ENCODE assay signal across 12 cellular contexts in the genomic region with DNA sequence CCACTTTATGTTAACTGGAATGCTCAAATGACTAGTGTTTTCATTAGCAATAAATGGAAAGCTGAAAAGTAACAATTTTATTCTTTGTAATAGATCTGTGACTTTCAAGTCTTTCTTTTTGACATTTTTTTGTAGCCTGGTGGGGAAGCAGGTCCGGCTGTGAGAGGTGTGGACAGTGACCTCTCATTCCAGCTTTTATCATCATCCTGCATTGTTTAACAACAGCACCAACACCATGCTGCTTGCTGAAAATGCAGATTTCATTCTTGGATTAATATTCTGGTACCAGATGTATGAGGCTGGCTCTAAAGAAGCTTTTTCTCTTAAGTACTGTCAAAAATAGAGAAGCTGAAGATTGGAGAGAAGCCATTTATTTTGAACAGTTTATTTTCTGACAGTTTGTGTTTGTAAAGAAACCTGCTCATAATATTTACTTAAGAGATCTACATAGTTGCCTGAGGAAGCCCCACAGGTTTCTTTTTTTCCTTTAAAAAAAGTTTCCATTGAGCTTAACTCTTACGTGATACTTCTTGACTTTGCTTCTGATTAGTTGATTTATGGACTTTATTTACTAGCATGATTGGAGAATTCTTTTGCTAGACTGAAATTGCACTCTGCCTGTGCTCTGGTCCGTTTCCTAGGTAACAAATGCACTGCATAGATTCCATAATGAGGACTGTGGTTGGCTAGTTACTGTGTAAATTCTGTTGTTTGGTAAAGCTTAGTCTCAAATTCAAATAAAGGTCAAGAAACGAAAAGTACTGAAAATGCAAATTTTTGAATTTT. TPM values are rescaled to one million over a fixed set of nuclear protein-coding genes. Genes with fewer than 3 reads are reported as not detected.
DNase-seq lines count a peak whose midpoint lies in the region; ATAC-seq and TF ChIP-seq lines count a peak whose summit lies in the region.
"Had no signal": no experiment of that assay in that cellular context is flagged by ENCODE, and none has a peak within 500 bp of the region (broad histone marks: within the 10 kb centered on the region; RNA-seq: fewer than 3 reads in every experiment).

No MANE protein-coding gene starts in this region.

- CTCF ChIA-PET in CD8-positive, alpha-beta T cell (lab: Charles Lee): interaction anchor here (0.6 kb wide), 1 partner anchor 45 kb away, joined by 3 read pairs; no protein-coding TSS in a partner anchor
- CTCF ChIA-PET in WTC11 (lab: Charles Lee): no interaction called here

- H3K36me3 Mint-ChIP-seq in CD8-positive, alpha-beta T cell: peaks cover 31% of the 10 kb centered on the region
- H3K36me3 Mint-ChIP-seq in WTC11: peaks cover 31% of the 10 kb centered on the region

- peak overlapping the region; percentile 58 for H3K27ac Mint-ChIP-seq in CD8-positive, alpha-beta T cell
- peak overlapping the region; percentile 84 for H3K27ac Mint-ChIP-seq in WTC11
- H3K27ac Mint-ChIP-seq: activated naive CD8-positive, alpha-beta T cell treated with anti-CD3 and anti-CD28 coated beads, Interleukin-2, amount 10 ng/mL, durations not matched to agents 7 days and 5 days; T-helper 1 cell treated with Interleukin-12 subunit alpha and Interleukin-12 subunit beta and Interleukin-4 antibody, amounts not matched to agents 30 μg/mL and 1 μg/mL, for 36 hours had no signal

- no peaks in the 10 kb centered on the region for H3K9me2 ChIP-seq in Karpas-422 (replicated peaks; ENCODE audit: insufficient read depth, low read length)
- no peaks in the 10 kb centered on the region for H3K9me2 ChIP-seq in MM.1S (replicated peaks; ENCODE audit: insufficient read depth, low read length)

- H3F3A ChIP-seq in MM.1S (ENCODE audit: insufficient read depth, low read length): no peaks in the 10 kb centered on the region

- no peak overlapping the region for H2AFZ ChIP-seq in Karpas-422 (ENCODE audit: low read length)
- no peak overlapping the region for H2AFZ ChIP-seq in MM.1S (ENCODE audit: low read length)

- H3K36me3 ChIP-seq in CD8-positive, alpha-beta T cell (ENCODE audit: insufficient read depth, low read length): no peaks in the 10 kb centered on the region
- H3K36me3 ChIP-seq in Karpas-422 (ENCODE audit: insufficient read depth, low read length): peaks cover 46% of the 10 kb centered on the region
- peaks cover 29% of the 10 kb centered on the region for H3K36me3 ChIP-seq in mesodermal cell (ENCODE audit: control insufficient read depth, insufficient read depth, low read length)
- H3K36me3 ChIP-seq in MM.1S (replicated peaks; ENCODE audit: insufficient read depth, low read length): 0 out of 2 replicates have a peak, but pooled peaks cover 5% of the 10 kb centered on the region

- ATAC-seq in CD8-positive, alpha-beta T cell: no peak
- ATAC-seq in WTC11: no peak
- ATAC-seq in HG02763 (IDR thresholded peaks at IDR 0.05; ENCODE audit: unreplicated experiment): no peak
- no peak for ATAC-seq in GM21447 (IDR thresholded peaks at IDR 0.05; ENCODE audit: unreplicated experiment)

- intact Hi-C loops in CD8-positive, alpha-beta T cell (cut with DNase I, micrococcal nuclease): loop anchor here (5.0 to 10.0 kb wide), 4 partner anchors 595 to 1008 kb away; partner anchors contain the start of genes DNAJC25 (in 1 of the 2), ECPAS (in 1 of the 2), SLC31A2 (in 1 of the 2) and UGCG (in 1 of the 2)

- 0 out of 2 replicates have a peak overlapping the region, but pooled peaks have one; percentile 10 for H3K9ac ChIP-seq in Karpas-422 (ENCODE audit: low read length)
- no peak overlapping the region for H3K9ac ChIP-seq in MM.1S (ENCODE audit: low read length)

- H4K20me1 ChIP-seq in Karpas-422 (ENCODE audit: insufficient read depth, low read depth, low read length) (peaks cover 8% of the 10 kb centered on the region; the same call in 1 of the 2 replicates), MM.1S (ENCODE audit: insufficient read depth, low read length) (no peaks in the 10 kb centered on the region)

- no peak overlapping the region for H3K4me3 ChIP-seq in CD8-positive, alpha-beta T cell (ENCODE audit: low read depth, low read length)
- H3K4me3 ChIP-seq in Karpas-422 (ENCODE audit: low read length) (peak overlapping the region; percentile 89; the same call in 1 of the 2 replicates), mesodermal cell (ENCODE audit: extremely low read depth, insufficient read depth, low read length, poor library complexity, severe bottlenecking) (no peak overlapping the region), MM.1S (ENCODE audit: low read length) (no peak overlapping the region)

- peaks cover 12% of the 10 kb centered on the region for H3K4me1 ChIP-seq in CD8-positive, alpha-beta T cell (ENCODE audit: insufficient read depth, low read length)
- H3K4me1 ChIP-seq in Karpas-422 (ENCODE audit: low read length): peaks cover 47% of the 10 kb centered on the region
- peaks cover 17% of the 10 kb centered on the region for H3K4me1 ChIP-seq in mesodermal cell (ENCODE audit: control insufficient read depth, insufficient read depth, low read length, poor library complexity, severe bottlenecking)
- peaks cover 7% of the 10 kb centered on the region; the same call in 1 of the 2 replicates for H3K4me1 ChIP-seq in MM.1S (ENCODE audit: low read length)

- H3K9me3 Mint-ChIP-seq in CD8-positive, alpha-beta T cell: peaks cover 12% of the 10 kb centered on the region
- H3K9me3 Mint-ChIP-seq in WTC11: peaks cover 22% of the 10 kb centered on the region

- DNase-seq in CD8-positive, alpha-beta T cell: no peak
- DNase-seq in Karpas-422 (peak; percentile 57), WTC11 (ENCODE audit: low spot score) (no peak), HPDE6-E6E7 (ENCODE audit: extremely low spot score) (no peak), MM.1S (no peak)
- DNase-seq: activated naive CD8-positive, alpha-beta T cell treated with anti-CD3 and anti-CD28 coated beads, Interleukin-2, amount 10 ng/mL, durations not matched to agents 7 days and 5 days had no signal

- no peaks in the 10 kb centered on the region for H3K27me3 Mint-ChIP-seq in CD8-positive, alpha-beta T cell (ENCODE audit: low read depth)
- no peaks in the 10 kb centered on the region for H3K27me3 Mint-ChIP-seq in WTC11 (ENCODE audit: low read depth)
- H3K27me3 Mint-ChIP-seq: activated naive CD8-positive, alpha-beta T cell treated with anti-CD3 and anti-CD28 coated beads, Interleukin-2, amount 10 ng/mL, durations not matched to agents 7 days and 5 days; stimulated activated naive CD8-positive, alpha-beta T cell treated with anti-CD3 and anti-CD28 coated beads, Interleukin-15, Interleukin-2, amounts not matched to agents 100 ng/mL and 50 ng/mL, for 24 hours had no signal

- WGBS in mesodermal cell (ENCODE audit: insufficient coverage in 2 of 2), 2 experiments: 59 to 86% methylated on average over 1 to 3 of the region's 4 CpGs

- no peaks in the 10 kb centered on the region for H3K9me3 ChIP-seq in CD8-positive, alpha-beta T cell (ENCODE audit: low read length)
- H3K9me3 ChIP-seq in Karpas-422 (ENCODE audit: low read length): no peaks in the 10 kb centered on the region
- H3K9me3 ChIP-seq in mesodermal cell (ENCODE audit: control insufficient read depth, low read length): peaks cover 19% of the 10 kb centered on the region
- no peaks in the 10 kb centered on the region for H3K9me3 ChIP-seq in MM.1S (replicated peaks; ENCODE audit: insufficient read depth, low read length)

- peaks cover 41% of the 10 kb centered on the region for H3K4me1 Mint-ChIP-seq in CD8-positive, alpha-beta T cell (ENCODE audit: low read depth)
- H3K4me1 Mint-ChIP-seq in WTC11: peaks cover 45% of the 10 kb centered on the region

- no peak for TF ChIP-seq CTCF in CD8-positive, alpha-beta T cell (IDR thresholded peaks at IDR 0.05)
- TF ChIP-seq CTCF in WTC11 (IDR thresholded peaks at IDR 0.05): no peak
- TF ChIP-seq CTCF in MM.1S (IDR thresholded peaks at IDR 0.05; ENCODE audit: low read length): no peak

- POLR2A ChIA-PET in CD8-positive, alpha-beta T cell (lab: Charles Lee): interaction anchor here (1.6 kb wide), 1 partner anchor 18 kb away, joined by 4 read pairs; no protein-coding TSS in a partner anchor
- POLR2A ChIA-PET in WTC11 (lab: Charles Lee): interaction anchor here (0.5 kb wide), 1 partner anchor 566 kb away, joined by 4 read pairs; no protein-coding TSS in a partner anchor

- H3K4me3 Mint-ChIP-seq in CD8-positive, alpha-beta T cell: no peak overlapping the region
- H3K4me3 Mint-ChIP-seq in WTC11: peak overlapping the region; percentile 94
- H3K4me3 Mint-ChIP-seq: activated naive CD8-positive, alpha-beta T cell treated with anti-CD3 and anti-CD28 coated beads, Interleukin-2, amount 10 ng/mL, durations not matched to agents 7 days and 5 days; stimulated activated naive CD8-positive, alpha-beta T cell treated with anti-CD3 and anti-CD28 coated beads, Interleukin-15, Interleukin-2, amounts not matched to agents 100 ng/mL and 50 ng/mL, for 24 hours; T-helper 1 cell treated with Interleukin-12 subunit alpha and Interleukin-12 subunit beta and Interleukin-4 antibody, amounts not matched to agents 30 μg/mL and 1 μg/mL, for 36 hours had no signal

- peaks cover 96% of the 10 kb centered on the region for H3K79me2 ChIP-seq in Karpas-422 (ENCODE audit: low read length)
- H3K79me2 ChIP-seq in MM.1S (ENCODE audit: low read length): peaks cover 32% of the 10 kb centered on the region

- H3K27ac ChIP-seq in CD8-positive, alpha-beta T cell (ENCODE audit: low read depth, low read length): no peak overlapping the region
- peak overlapping the region; percentile 65; the same call in 1 of the 2 replicates for H3K27ac ChIP-seq in Karpas-422 (ENCODE audit: low read length)
- H3K27ac ChIP-seq in mesodermal cell (ENCODE audit: low read depth, low read length, severe bottlenecking): peak overlapping the region; percentile 69
- no peak overlapping the region for H3K27ac ChIP-seq in MM.1S (ENCODE audit: low read length)
- H3K27ac ChIP-seq: C4-2B had no signal

- no peaks in the 10 kb centered on the region for H3K27me3 ChIP-seq in CD8-positive, alpha-beta T cell (ENCODE audit: insufficient read depth, low read length)
- no peaks in the 10 kb centered on the region for H3K27me3 ChIP-seq in Karpas-422 (ENCODE audit: low read length)
- H3K27me3 ChIP-seq in MM.1S (replicated peaks; ENCODE audit: insufficient read depth, low read length): no peaks in the 10 kb centered on the region

- H3K4me2 ChIP-seq in Karpas-422 (ENCODE audit: low read depth, low read length, poor library complexity, severe bottlenecking) (peak overlapping the region; percentile 85), MM.1S (ENCODE audit: low read depth, low read length) (no peak overlapping the region)

TF ChIP-seq in WTC11, 78 proteins besides CTCF, POLR2A, EP300 and RAD21 (continues in another document):
- TF ChIP-seq SMAD4 (CRISPR knock-in tag; IDR thresholded peaks at IDR 0.05): no peak
- TF ChIP-seq, protein P1, sequence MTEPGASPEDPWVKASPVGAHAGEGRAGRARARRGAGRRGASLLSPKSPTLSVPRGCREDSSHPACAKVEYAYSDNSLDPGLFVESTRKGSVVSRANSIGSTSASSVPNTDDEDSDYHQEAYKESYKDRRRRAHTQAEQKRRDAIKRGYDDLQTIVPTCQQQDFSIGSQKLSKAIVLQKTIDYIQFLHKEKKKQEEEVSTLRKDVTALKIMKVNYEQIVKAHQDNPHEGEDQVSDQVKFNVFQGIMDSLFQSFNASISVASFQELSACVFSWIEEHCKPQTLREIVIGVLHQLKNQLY (CRISPR knock-in tag; IDR thresholded peaks at IDR 0.05): no peak

RNA-seq across cellular contexts. Expression of gene KIAA1958, which starts 3.4 kb away (rescaled TPM):
- 1 to 10 TPM; 7.2 to 7.5 TPM for total RNA-seq in CD8-positive, alpha-beta T cell
- 28.5 and 44.7 TPM in 2 replicates for total RNA-seq in Karpas-422 (2014; rRNA removed; shearing (Covaris generic); ENCODE audit: low replicate concordance)
- 41.0 to 43.6 TPM (median 42.7 TPM) in 3 replicates for total RNA-seq in WTC11 (2021)
- 17.8 TPM for polyA plus RNA-seq in mesodermal cell (2013, experiment 1 of 2)
- polyA plus RNA-seq in mesodermal cell (2013, experiment 2 of 2): 15.1 TPM

Comparison
In these comparisons a context has a peak if more than half of its experiments do, and no peak if none do; other contexts are left out.
1. H3K27ac ChIP-seq: peak in Karpas-422 (single experiment) and mesodermal cell (single experiment); none in CD8-positive, alpha-beta T cell (single experiment) and MM.1S (single experiment).